ENCODE assay signal across 9 cellular contexts in genomic region chr2:241863021-241863954, GRCh38.
DNase-seq lines count a peak whose midpoint lies in the region; ATAC-seq and TF ChIP-seq lines count a peak whose summit lies in the region.
"Had no signal": no experiment of that assay in that cellular context is flagged by ENCODE, and none has a peak within 500 bp of the region (broad histone marks: within the 10 kb centered on the region; RNA-seq: fewer than 3 reads in every experiment).

No MANE protein-coding gene starts in this region.

- DNase-seq in MM.1S (no peak), GDM1 (lab: John Stamatoyannopoulos, UW) (no peak), NCI-H2081 treated with DMSO at 0.1 percent for 48 hours (lab: John Stamatoyannopoulos, UW) (no peak)
- DNase-seq in activated naive CD4-positive, alpha-beta T cell treated with anti-CD3 and anti-CD28 coated beads, Interleukin-2, amount 50 U/mL, for 16 hours: peak; percentile 47

- peak overlapping the region; percentile 94 to 100 (median 99) for H3K4me2 ChIP-seq in BLaER1 treated with 17β-estradiol and CSF1 and Interleukin-3, amounts not matched to agents 10 nM and 100 nM
- peak overlapping the region; percentile 32; the same call in 1 of the 2 replicates for H3K4me2 ChIP-seq in MM.1S (ENCODE audit: low read depth, low read length)
- H3K4me2 ChIP-seq in parathyroid adenoma (ENCODE audit: low read length): peak overlapping the region; percentile 13

- H3K36me3 ChIP-seq in BLaER1 treated with 17β-estradiol and CSF1 and Interleukin-3, amounts not matched to agents 10 nM and 100 nM: no peaks in the 10 kb centered on the region
- H3K36me3 ChIP-seq in MM.1S (replicated peaks; ENCODE audit: insufficient read depth, low read length) (no peaks in the 10 kb centered on the region), parathyroid adenoma (ENCODE audit: control insufficient read depth, insufficient read depth, low read length) (no peaks in the 10 kb centered on the region)

- peak overlapping the region; percentile 3 to 65 (median 52); a peak in 17 of 22 replicates for H3K9ac ChIP-seq in BLaER1 treated with 17β-estradiol and CSF1 and Interleukin-3, amounts not matched to agents 10 nM and 100 nM
- no peak overlapping the region for H3K9ac ChIP-seq in MM.1S (ENCODE audit: low read length)
- H3K9ac ChIP-seq in parathyroid adenoma: no peak overlapping the region

- H3F3A ChIP-seq in MM.1S (ENCODE audit: insufficient read depth, low read length): peaks cover 17% of the 10 kb centered on the region

- ATAC-seq in GM19324 (IDR thresholded peaks at IDR 0.05; ENCODE audit: low FRiP score, unreplicated experiment) (no peak), HG02938 (IDR thresholded peaks at IDR 0.05; ENCODE audit: unreplicated experiment) (no peak)

- peak overlapping the region in 9 of 10 experiments; percentile 16 to 37 (median 27); a peak in 12 of 20 replicates for H3K4me3 ChIP-seq in BLaER1 treated with 17β-estradiol and CSF1 and Interleukin-3, amounts not matched to agents 10 nM and 100 nM
- no peak overlapping the region for H3K4me3 ChIP-seq in MM.1S (ENCODE audit: low read length)
- no peak overlapping the region for H3K4me3 ChIP-seq in parathyroid adenoma (ENCODE audit: low read depth, low read length)

- H3K9me3 ChIP-seq in BLaER1 treated with 17β-estradiol and CSF1 and Interleukin-3, amounts not matched to agents 10 nM and 100 nM (replicated peaks in 1 of 11): no peaks in the 10 kb centered on the region
- H3K9me3 ChIP-seq in MM.1S (replicated peaks; ENCODE audit: insufficient read depth, low read length) (no peaks in the 10 kb centered on the region), parathyroid adenoma (ENCODE audit: control insufficient read depth, low read length) (no peaks in the 10 kb centered on the region)

- peaks cover 87 to 100% (median 99%) of the 10 kb centered on the region in 10 experiments for H3K4me1 ChIP-seq in BLaER1 treated with 17β-estradiol and CSF1 and Interleukin-3, amounts not matched to agents 10 nM and 100 nM
- H3K4me1 ChIP-seq in MM.1S (ENCODE audit: low read length) (peaks cover 20% of the 10 kb centered on the region), parathyroid adenoma (peaks cover 7% of the 10 kb centered on the region)

- H3K79me2 ChIP-seq in MM.1S (ENCODE audit: low read length) (peaks cover 7% of the 10 kb centered on the region; the same call in 1 of the 2 replicates), parathyroid adenoma (no peaks in the 10 kb centered on the region)

- no peaks in the 10 kb centered on the region for H3K9me2 ChIP-seq in MM.1S (replicated peaks; ENCODE audit: insufficient read depth, low read length)

- H2AFZ ChIP-seq in MM.1S (ENCODE audit: low read length): no peak overlapping the region
- no peak overlapping the region for H2AFZ ChIP-seq in parathyroid adenoma

- TF ChIP-seq CTCF in MM.1S (IDR thresholded peaks at IDR 0.05; ENCODE audit: low read length): no peak
- no peak for TF ChIP-seq CTCF in parathyroid adenoma (IDR thresholded peaks at IDR 0.05)

- H3K27ac ChIP-seq in BLaER1 treated with 17β-estradiol and CSF1 and Interleukin-3, amounts not matched to agents 10 nM and 100 nM: peak overlapping the region in 10 of 11 experiments; percentile 47 to 90 (median 70); a peak in 20 of 22 replicates
- no peak overlapping the region for H3K27ac ChIP-seq in MM.1S (ENCODE audit: low read length)
- no peak overlapping the region for H3K27ac ChIP-seq in parathyroid adenoma
- H3K27ac ChIP-seq: VCaP had no signal

- H3K27me3 ChIP-seq in BLaER1 treated with 17β-estradiol and CSF1 and Interleukin-3, amounts not matched to agents 10 nM and 100 nM: peaks cover 0 to 44% (median 9%) of the 10 kb centered on the region in 11 experiments; a peak in 13 of 22 replicates
- peaks cover 42% of the 10 kb centered on the region for H3K27me3 ChIP-seq in MM.1S (replicated peaks; ENCODE audit: insufficient read depth, low read length)
- H3K27me3 ChIP-seq in parathyroid adenoma (ENCODE audit: control insufficient read depth, insufficient read depth, low read length): no peaks in the 10 kb centered on the region

- peaks cover 0 to 8% (median 0%) of the 10 kb centered on the region in 11 experiments; a peak in 2 of 22 replicates for H4K20me1 ChIP-seq in BLaER1 treated with 17β-estradiol and CSF1 and Interleukin-3, amounts not matched to agents 10 nM and 100 nM
- no peaks in the 10 kb centered on the region for H4K20me1 ChIP-seq in MM.1S (ENCODE audit: insufficient read depth, low read length)

Comparison
In these comparisons a context has a peak if more than half of its experiments do, and no peak if none do; other contexts are left out.
1. H3K27ac ChIP-seq: peak in BLaER1 treated with 17β-estradiol and CSF1 and Interleukin-3, amounts not matched to agents 10 nM and 100 nM (10 of 11); none in MM.1S (single experiment) and parathyroid adenoma (single experiment).
2. H3K4me2 ChIP-seq: peak in every context shown above with its lines; median percentile 99 in BLaER1 treated with 17β-estradiol and CSF1 and Interleukin-3, amounts not matched to agents 10 nM and 100 nM; 32 in MM.1S; 13 in parathyroid adenoma.
3. H3K4me3 ChIP-seq: peak in BLaER1 treated with 17β-estradiol and CSF1 and Interleukin-3, amounts not matched to agents 10 nM and 100 nM (9 of 10); none in MM.1S (single experiment) and parathyroid adenoma (single experiment).
4. H3K9ac ChIP-seq: peak in BLaER1 treated with 17β-estradiol and CSF1 and Interleukin-3, amounts not matched to agents 10 nM and 100 nM (11 of 11); none in MM.1S (single experiment) and parathyroid adenoma (single experiment).